In genomic region chr20:11890331-11891080, GRCh38 we compare ENCODE assay signal across 8 cellular contexts. TPM values are rescaled to one million over a fixed set of nuclear protein-coding genes. Genes with fewer than 3 reads are reported as not detected.
DNase-seq lines count a peak whose midpoint lies in the region; ATAC-seq and TF ChIP-seq lines count a peak whose summit lies in the region.

No MANE protein-coding gene starts in this region.

- peak overlapping the region; percentile 73 for H3K4me3 Mint-ChIP-seq in chondrocyte (ENCODE audit: unreplicated experiment)

- H3K36me3 ChIP-seq in spleen, result no peaks in the 10 kb centered on the region

- DNase-seq in GM04504 (ENCODE audit: low read depth) (peak; percentile 76), NCI-H187 treated with DMSO at 0.1 percent for 48 hours (lab: John Stamatoyannopoulos, UW) (peak; percentile 51), UCSD-AML1 (lab: John Stamatoyannopoulos, UW; ENCODE audit: unreplicated experiment) (peak; percentile 92), chondrocyte (ENCODE audit: low spot score) (peak; percentile 97), kidney glomerular epithelial cell (lab: John Stamatoyannopoulos, UW) (peak; percentile 82), spleen (peak; percentile 92)

- no peak for TF ChIP-seq CTCF in chondrocyte (IDR thresholded peaks at IDR 0.05)
- TF ChIP-seq CTCF in spleen (IDR thresholded peaks at IDR 0.05 in 8 of 11, conservative IDR thresholded peaks at IDR 0.05 in 3 of 11), result no peak

- ATAC-seq in HG02759 (IDR thresholded peaks at IDR 0.05; ENCODE audit: unreplicated experiment), result peak; percentile 75
- no peak for ATAC-seq in GM19455 (IDR thresholded peaks at IDR 0.05; ENCODE audit: unreplicated experiment)

- peak overlapping the region; percentile 38 to 94 (median 90) for H3K27ac ChIP-seq in spleen

- H3K27me3 Mint-ChIP-seq in chondrocyte (ENCODE audit: low read depth), result no peaks in the 10 kb centered on the region

- peaks cover 21% of the 10 kb centered on the region for H3K4me1 Mint-ChIP-seq in chondrocyte (ENCODE audit: low read depth)

- peaks cover 10 to 38% (median 18%) of the 10 kb centered on the region in 6 donors for H3K4me1 ChIP-seq in spleen

- H3K27me3 ChIP-seq in spleen (replicated peaks in 1 of 7), result peaks cover 0 to 20% (median 0%) of the 10 kb centered on the region in 7 donors

- H3K4me3 ChIP-seq in spleen, result peak overlapping the region; percentile 48 to 92 (median 77)

- H3K36me3 Mint-ChIP-seq in chondrocyte (ENCODE audit: low read depth), result no peaks in the 10 kb centered on the region

- 1 to 9% (median 3%) methylated on average over 13 to 70 of the region's 70 CpGs for WGBS in spleen, 5 donors

- intact Hi-C loops in spleen (cut with DNase I; ENCODE audit: low total_unique reads), result no loop called here

- H3K9me3 ChIP-seq in spleen, result no peaks in the 10 kb centered on the region

- peak in 1 of 3 donors; percentile 22 for TF ChIP-seq POLR2A in spleen (IDR thresholded peaks at IDR 0.05)

- H3K9me3 Mint-ChIP-seq in chondrocyte (ENCODE audit: low read depth), result no peaks in the 10 kb centered on the region

- no peak overlapping the region for H3K27ac Mint-ChIP-seq in chondrocyte (ENCODE audit: unreplicated experiment)

RNA-seq across cellular contexts. Expression of gene BTBD3, which starts 27.2 kb away (rescaled TPM):
- 19.9 to 26.8 TPM (median 21.6 TPM) in 3 replicates for total RNA-seq in chondrocyte
- total RNA-seq in spleen, result 10 to 100 TPM; 14.8 to 30.7 (median 22.6) TPM
- polyA plus RNA-seq in spleen, result 1 to 10 TPM; 3.3 to 5.9 (median 3.5) TPM
